In the genomic region with DNA sequence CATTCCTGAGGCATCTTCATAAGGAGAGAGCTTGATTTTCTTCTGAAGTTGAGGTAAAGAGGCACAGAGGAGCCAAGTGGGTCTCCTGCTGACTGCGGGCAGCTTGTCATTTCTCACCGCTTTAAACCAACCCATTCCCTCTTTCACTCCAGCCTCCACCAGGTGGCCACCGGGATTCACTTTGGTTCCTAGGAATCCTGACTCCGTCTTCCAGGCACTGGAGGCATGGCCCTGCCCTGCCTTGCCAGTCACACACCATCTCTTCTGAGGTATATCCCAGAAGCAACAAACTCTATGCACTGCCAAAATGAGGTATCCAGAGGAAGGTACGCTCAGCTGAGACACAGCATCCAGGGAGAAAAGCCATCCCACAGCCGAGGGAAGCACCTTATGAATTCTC, we compare ENCODE assay signal across 1 cellular context.
TF ChIP-seq lines count a peak whose summit lies in the region.

No MANE protein-coding gene starts in this region.

TF ChIP-seq in H1, 55 proteins besides CTCF, POLR2A, EP300 and RAD21 (continued from another document):
- TF ChIP-seq ZNF274 (IDR thresholded peaks at IDR 0.05; ENCODE audit: borderline replicate concordance, extremely low read depth, low read length) (no peak), CREB1 (IDR thresholded peaks at IDR 0.05) (no peak), CBX8 (IDR thresholded peaks at IDR 0.05; ENCODE audit: borderline replicate concordance, low read depth, low read length) (no peak), TEAD4 (IDR thresholded peaks at IDR 0.05; ENCODE audit: low read depth, low read length) (no peak), CHD1 (IDR thresholded peaks at IDR 0.05; ENCODE audit: low read depth, low read length) (no peak), CBX5 (IDR thresholded peaks at IDR 0.05; ENCODE audit: low read depth, low read length) (no peak), YY1 (IDR thresholded peaks at IDR 0.05; ENCODE audit: low read depth, low read length) (no peak), POU5F1 (IDR thresholded peaks at IDR 0.05; ENCODE audit: low read depth, low read length) (no peak), NRF1 (IDR thresholded peaks at IDR 0.05; ENCODE audit: low read depth, low read length) (no peak)
- TF ChIP-seq, protein P1, sequence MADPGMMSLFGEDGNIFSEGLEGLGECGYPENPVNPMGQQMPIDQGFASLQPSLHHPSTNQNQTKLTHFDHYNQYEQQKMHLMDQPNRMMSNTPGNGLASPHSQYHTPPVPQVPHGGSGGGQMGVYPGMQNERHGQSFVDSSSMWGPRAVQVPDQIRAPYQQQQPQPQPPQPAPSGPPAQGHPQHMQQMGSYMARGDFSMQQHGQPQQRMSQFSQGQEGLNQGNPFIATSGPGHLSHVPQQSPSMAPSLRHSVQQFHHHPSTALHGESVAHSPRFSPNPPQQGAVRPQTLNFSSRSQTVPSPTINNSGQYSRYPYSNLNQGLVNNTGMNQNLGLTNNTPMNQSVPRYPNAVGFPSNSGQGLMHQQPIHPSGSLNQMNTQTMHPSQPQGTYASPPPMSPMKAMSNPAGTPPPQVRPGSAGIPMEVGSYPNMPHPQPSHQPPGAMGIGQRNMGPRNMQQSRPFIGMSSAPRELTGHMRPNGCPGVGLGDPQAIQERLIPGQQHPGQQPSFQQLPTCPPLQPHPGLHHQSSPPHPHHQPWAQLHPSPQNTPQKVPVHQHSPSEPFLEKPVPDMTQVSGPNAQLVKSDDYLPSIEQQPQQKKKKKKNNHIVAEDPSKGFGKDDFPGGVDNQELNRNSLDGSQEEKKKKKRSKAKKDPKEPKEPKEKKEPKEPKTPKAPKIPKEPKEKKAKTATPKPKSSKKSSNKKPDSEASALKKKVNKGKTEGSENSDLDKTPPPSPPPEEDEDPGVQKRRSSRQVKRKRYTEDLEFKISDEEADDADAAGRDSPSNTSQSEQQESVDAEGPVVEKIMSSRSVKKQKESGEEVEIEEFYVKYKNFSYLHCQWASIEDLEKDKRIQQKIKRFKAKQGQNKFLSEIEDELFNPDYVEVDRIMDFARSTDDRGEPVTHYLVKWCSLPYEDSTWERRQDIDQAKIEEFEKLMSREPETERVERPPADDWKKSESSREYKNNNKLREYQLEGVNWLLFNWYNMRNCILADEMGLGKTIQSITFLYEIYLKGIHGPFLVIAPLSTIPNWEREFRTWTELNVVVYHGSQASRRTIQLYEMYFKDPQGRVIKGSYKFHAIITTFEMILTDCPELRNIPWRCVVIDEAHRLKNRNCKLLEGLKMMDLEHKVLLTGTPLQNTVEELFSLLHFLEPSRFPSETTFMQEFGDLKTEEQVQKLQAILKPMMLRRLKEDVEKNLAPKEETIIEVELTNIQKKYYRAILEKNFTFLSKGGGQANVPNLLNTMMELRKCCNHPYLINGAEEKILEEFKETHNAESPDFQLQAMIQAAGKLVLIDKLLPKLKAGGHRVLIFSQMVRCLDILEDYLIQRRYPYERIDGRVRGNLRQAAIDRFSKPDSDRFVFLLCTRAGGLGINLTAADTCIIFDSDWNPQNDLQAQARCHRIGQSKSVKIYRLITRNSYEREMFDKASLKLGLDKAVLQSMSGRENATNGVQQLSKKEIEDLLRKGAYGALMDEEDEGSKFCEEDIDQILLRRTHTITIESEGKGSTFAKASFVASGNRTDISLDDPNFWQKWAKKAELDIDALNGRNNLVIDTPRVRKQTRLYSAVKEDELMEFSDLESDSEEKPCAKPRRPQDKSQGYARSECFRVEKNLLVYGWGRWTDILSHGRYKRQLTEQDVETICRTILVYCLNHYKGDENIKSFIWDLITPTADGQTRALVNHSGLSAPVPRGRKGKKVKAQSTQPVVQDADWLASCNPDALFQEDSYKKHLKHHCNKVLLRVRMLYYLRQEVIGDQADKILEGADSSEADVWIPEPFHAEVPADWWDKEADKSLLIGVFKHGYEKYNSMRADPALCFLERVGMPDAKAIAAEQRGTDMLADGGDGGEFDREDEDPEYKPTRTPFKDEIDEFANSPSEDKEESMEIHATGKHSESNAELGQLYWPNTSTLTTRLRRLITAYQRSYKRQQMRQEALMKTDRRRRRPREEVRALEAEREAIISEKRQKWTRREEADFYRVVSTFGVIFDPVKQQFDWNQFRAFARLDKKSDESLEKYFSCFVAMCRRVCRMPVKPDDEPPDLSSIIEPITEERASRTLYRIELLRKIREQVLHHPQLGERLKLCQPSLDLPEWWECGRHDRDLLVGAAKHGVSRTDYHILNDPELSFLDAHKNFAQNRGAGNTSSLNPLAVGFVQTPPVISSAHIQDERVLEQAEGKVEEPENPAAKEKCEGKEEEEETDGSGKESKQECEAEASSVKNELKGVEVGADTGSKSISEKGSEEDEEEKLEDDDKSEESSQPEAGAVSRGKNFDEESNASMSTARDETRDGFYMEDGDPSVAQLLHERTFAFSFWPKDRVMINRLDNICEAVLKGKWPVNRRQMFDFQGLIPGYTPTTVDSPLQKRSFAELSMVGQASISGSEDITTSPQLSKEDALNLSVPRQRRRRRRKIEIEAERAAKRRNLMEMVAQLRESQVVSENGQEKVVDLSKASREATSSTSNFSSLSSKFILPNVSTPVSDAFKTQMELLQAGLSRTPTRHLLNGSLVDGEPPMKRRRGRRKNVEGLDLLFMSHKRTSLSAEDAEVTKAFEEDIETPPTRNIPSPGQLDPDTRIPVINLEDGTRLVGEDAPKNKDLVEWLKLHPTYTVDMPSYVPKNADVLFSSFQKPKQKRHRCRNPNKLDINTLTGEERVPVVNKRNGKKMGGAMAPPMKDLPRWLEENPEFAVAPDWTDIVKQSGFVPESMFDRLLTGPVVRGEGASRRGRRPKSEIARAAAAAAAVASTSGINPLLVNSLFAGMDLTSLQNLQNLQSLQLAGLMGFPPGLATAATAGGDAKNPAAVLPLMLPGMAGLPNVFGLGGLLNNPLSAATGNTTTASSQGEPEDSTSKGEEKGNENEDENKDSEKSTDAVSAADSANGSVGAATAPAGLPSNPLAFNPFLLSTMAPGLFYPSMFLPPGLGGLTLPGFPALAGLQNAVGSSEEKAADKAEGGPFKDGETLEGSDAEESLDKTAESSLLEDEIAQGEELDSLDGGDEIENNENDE (IDR thresholded peaks at IDR 0.05; ENCODE audit: insufficient replicate concordance, low read length), result no peak
